In the genomic region with DNA sequence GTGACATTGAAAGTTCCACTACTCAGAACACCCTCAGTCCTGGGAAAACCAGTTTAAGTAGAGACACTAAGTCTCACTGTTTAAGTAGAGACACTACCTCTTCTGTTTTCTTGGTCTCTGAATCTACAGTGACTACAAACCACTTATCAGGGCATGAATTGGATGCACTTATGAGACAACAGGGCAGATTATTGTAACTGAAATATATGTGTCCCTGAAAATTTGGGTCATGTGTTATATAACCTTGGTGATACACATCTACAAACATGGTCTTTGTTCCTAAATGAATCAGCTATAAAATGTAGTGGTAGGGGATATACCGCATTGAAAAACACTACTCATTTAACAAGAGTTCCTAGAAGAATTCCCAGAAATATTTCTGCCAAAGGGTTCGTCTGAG, we compare ENCODE assay signal across 22 cellular contexts. TPM values are rescaled to one million over a fixed set of nuclear protein-coding genes. Genes with fewer than 3 reads are reported as not detected.
"Had no signal": no experiment of that assay in that cellular context is flagged by ENCODE, and none has a peak within 500 bp of the region (broad histone marks: within the 10 kb centered on the region; RNA-seq: fewer than 3 reads in every experiment).

No MANE protein-coding gene starts in this region.

- DNase-seq: dermis blood vessel endothelial cell; effector memory CD4-positive, alpha-beta T cell; esophagus squamous epithelium; gastrocnemius medialis; left ventricle myocardium superior; lower lobe of right lung; natural killer cell; pancreas; stimulated activated CD4-positive, alpha-beta T cell treated with anti-CD3 and anti-CD28 coated beads, Interleukin-12 subunit alpha, Interleukin-12 subunit beta, amount 100 ng/mL, for 4 hours; stimulated activated CD4-positive, alpha-beta T cell treated with anti-CD3 and anti-CD28 coated beads, Interleukin-1b, Interleukin-23, amount 100 ng/mL, for 48 hours; stimulated activated CD4-positive, alpha-beta T cell treated with anti-CD3 and anti-CD28 coated beads, Interleukin-4, amount 100 ng/mL, for 1 hour; stimulated activated CD8-positive, alpha-beta memory T cell treated with anti-CD3 and anti-CD28 coated beads, Interleukin-4, amount 100 ng/mL, for 48 hours; stimulated activated naive CD4-positive, alpha-beta T cell; stimulated activated naive CD8-positive, alpha-beta T cell treated with anti-CD3 and anti-CD28 coated beads, Interleukin-15, amount 100 ng/mL, for 72 hours; thyroid gland had no signal

- H3K4me2 ChIP-seq: smooth muscle cell had no signal

- H3K36me3 ChIP-seq: neutrophil had no signal

- H3K4me3 ChIP-seq: coronary artery, esophagus squamous epithelium, gastrocnemius medialis, lower lobe of right lung, pancreas, smooth muscle cell, thyroid gland, vagina had no signal

- H3K27ac ChIP-seq: esophagus squamous epithelium, lower lobe of right lung, neutrophil, pancreas, thyroid gland, vagina had no signal

- ATAC-seq: gastrocnemius medialis; lower lobe of right lung; natural killer cell; pancreas; sciatic nerve; stimulated activated naive CD8-positive, alpha-beta T cell treated with anti-CD3 and anti-CD28 coated beads, Interleukin-15, amount 100 ng/mL, for 72 hours had no signal

- H3K9me3 ChIP-seq: esophagus squamous epithelium, gastrocnemius medialis, lower lobe of right lung, neutrophil, pancreas, thyroid gland, vagina had no signal

- FAIRE-seq: endothelial cell of umbilical vein, keratinocyte, pancreas had no signal

- H3K27me3 ChIP-seq: esophagus squamous epithelium, gastrocnemius medialis, neutrophil, pancreas, thyroid gland, vagina had no signal

RNA-seq across cellular contexts. Expression of a gene that starts 55.7 kb away (rescaled TPM):
- total RNA-seq: endothelial cell of umbilical vein had no signal
